In the genomic region with DNA sequence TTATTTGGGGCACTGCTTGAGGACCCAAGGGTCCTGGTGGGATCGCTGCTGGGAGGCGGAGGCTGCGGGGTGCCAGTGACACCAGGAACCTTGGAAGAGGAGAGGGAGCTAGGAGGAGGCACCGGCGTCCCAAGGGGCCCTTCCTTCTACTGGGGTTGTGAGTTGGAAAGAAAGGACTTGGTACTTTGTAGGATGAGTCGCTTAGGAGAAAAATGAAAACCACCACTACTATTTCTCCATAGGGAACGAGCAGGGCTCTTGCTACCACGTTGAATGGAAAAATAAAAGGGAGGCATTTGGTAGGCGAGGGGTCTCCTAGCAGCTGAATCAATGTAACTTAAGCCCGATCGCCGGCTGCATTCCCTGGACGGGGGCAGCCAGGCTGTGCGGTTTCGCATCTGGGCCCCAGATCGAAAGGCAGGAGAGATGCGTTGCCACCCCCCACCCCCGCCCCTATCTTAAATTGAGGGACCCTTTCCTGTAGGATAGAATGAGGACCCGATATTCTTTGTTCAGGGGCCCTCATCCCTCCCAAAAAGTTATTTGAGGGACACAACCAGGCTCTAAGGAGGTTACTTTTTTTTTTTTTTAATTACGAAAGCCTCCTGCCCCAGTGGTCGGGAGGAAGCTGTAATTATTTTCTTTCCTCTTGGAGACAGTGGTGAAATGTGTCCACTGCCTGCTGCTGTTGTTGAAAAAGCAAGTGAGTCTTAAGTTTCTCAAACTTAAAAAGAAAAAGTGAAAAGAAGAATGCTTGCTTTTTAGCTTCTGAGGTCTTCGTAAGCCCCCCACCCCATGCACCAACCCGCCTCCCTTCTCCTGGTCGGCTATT, we compare ENCODE assay signal across 8 cellular contexts. TPM values are rescaled to one million over a fixed set of nuclear protein-coding genes. Genes with fewer than 3 reads are reported as not detected.
DNase-seq lines count a peak whose midpoint lies in the region; ATAC-seq, FAIRE-seq and TF ChIP-seq lines count a peak whose summit lies in the region.

No MANE protein-coding gene starts in this region.

- H3K23ac ChIP-seq in neuronal stem cell (ENCODE audit: low read depth, low read length, poor library complexity), result no peak overlapping the region

- peaks cover 49 to 74% (median 66%) of the 10 kb centered on the region in 3 donors for H3K27me3 Mint-ChIP-seq in CD14-positive monocyte (ENCODE audit: low read depth in 3 of 3)
- peaks cover 56 to 82% of the 10 kb centered on the region in 2 donors for H3K27me3 Mint-ChIP-seq in effector memory CD8-positive, alpha-beta T cell

- peak overlapping the region in 1 of 7 donors; percentile 6 for H3K27ac Mint-ChIP-seq in CD14-positive monocyte
- no peak overlapping the region for H3K27ac Mint-ChIP-seq in effector memory CD8-positive, alpha-beta T cell

- H3K27me3 ChIP-seq in Loucy (ENCODE audit: insufficient read depth, low read length, poor library complexity, severe bottlenecking), result no peaks in the 10 kb centered on the region
- H3K27me3 ChIP-seq in neuronal stem cell (ENCODE audit: control insufficient read depth in 3 of 3, insufficient read depth in 3 of 3, low read depth in 1 of 3, low read length in 3 of 3), result no peaks in the 10 kb centered on the region

- H3K4me3 ChIP-seq in Loucy (ENCODE audit: low read length, poor library complexity, severe bottlenecking) (peak overlapping the region; percentile 100), neuronal stem cell (ENCODE audit: low read length in 2 of 2) (peak overlapping the region; percentile 82 to 92)

- peaks cover 4 to 9% of the 10 kb centered on the region in 2 donors for H3K36me3 Mint-ChIP-seq in CD14-positive monocyte
- H3K36me3 Mint-ChIP-seq in effector memory CD8-positive, alpha-beta T cell (ENCODE audit: insufficient read depth), result no peaks in the 10 kb centered on the region

- H4K91ac ChIP-seq in neuronal stem cell (ENCODE audit: low read depth, low read length, poor library complexity), result no peak overlapping the region

- H3K4me1 ChIP-seq in Loucy (ENCODE audit: insufficient read depth, low read length, poor library complexity, severe bottlenecking) (peaks cover 32% of the 10 kb centered on the region), neuronal stem cell (ENCODE audit: control insufficient read depth in 2 of 2, insufficient read depth in 1 of 2, low read depth in 1 of 2, low read length in 2 of 2) (peaks cover 15 to 16% of the 10 kb centered on the region in 2 donors)

- H3K4me2 ChIP-seq in Loucy (ENCODE audit: low read depth, low read length, poor library complexity, severe bottlenecking) (peak overlapping the region; percentile 97), neuronal stem cell (ENCODE audit: insufficient read depth, low read length, poor library complexity, severe bottlenecking) (peak overlapping the region; percentile 90)

- H2BK12ac ChIP-seq in neuronal stem cell (ENCODE audit: low read length), result no peak overlapping the region

- peak overlapping the region; percentile 75 to 94 for H3K4me3 Mint-ChIP-seq in CD14-positive monocyte
- H3K4me3 Mint-ChIP-seq in effector memory CD8-positive, alpha-beta T cell, result peak overlapping the region; percentile 73 to 74

- H2BK15ac ChIP-seq in neuronal stem cell (ENCODE audit: low read length), result peak overlapping the region; percentile 55

- no peak overlapping the region for H2BK120ac ChIP-seq in neuronal stem cell (ENCODE audit: low read depth, low read length)

- H3K9me3 ChIP-seq in Loucy (ENCODE audit: insufficient read depth, low read depth, low read length), result no peaks in the 10 kb centered on the region
- no peaks in the 10 kb centered on the region for H3K9me3 ChIP-seq in neuronal stem cell (replicated peaks in 1 of 2; ENCODE audit: control insufficient read depth in 2 of 2, insufficient read depth in 1 of 2, low read depth in 1 of 2, low read length in 2 of 2)

- H3K36me3 ChIP-seq in Loucy (ENCODE audit: insufficient read depth, low read length) (peaks cover 8% of the 10 kb centered on the region; the same call in 1 of the 2 replicates), neuronal stem cell (replicated peaks in 1 of 2; ENCODE audit: control insufficient read depth in 2 of 2, insufficient read depth in 2 of 2, low read length in 2 of 2) (peaks cover 4 to 23% of the 10 kb centered on the region in 2 donors)

- 0 out of 2 replicates have a peak, but pooled peaks cover 3% of the 10 kb centered on the region for H3F3A ChIP-seq in Loucy (ENCODE audit: low read depth)

- H2AFZ ChIP-seq in Loucy (ENCODE audit: low read length) (no peak overlapping the region), neuronal stem cell (ENCODE audit: low read length) (no peak overlapping the region)

- H3K9me3 Mint-ChIP-seq in CD14-positive monocyte, result peaks cover 0 to 21% (median 7%) of the 10 kb centered on the region in 7 donors
- H3K9me3 Mint-ChIP-seq in effector memory CD8-positive, alpha-beta T cell, result no peaks in the 10 kb centered on the region

- peaks cover 73% of the 10 kb centered on the region for H3K79me2 ChIP-seq in Loucy (ENCODE audit: insufficient read depth, low read length)

- no peak overlapping the region for H4K8ac ChIP-seq in neuronal stem cell (ENCODE audit: low read depth, low read length)

- H3K9ac ChIP-seq in Loucy (ENCODE audit: low read depth, low read length, poor library complexity, severe bottlenecking) (peak overlapping the region; percentile 97), neuronal stem cell (ENCODE audit: low read depth, low read length, poor library complexity) (peak overlapping the region; percentile 97)

- no peaks in the 10 kb centered on the region for H3K9me2 ChIP-seq in Loucy (replicated peaks; ENCODE audit: low read depth, low read length)

- H3K14ac ChIP-seq in neuronal stem cell (ENCODE audit: low read length), result no peak overlapping the region

- TF ChIP-seq CTCF in CD14-positive monocyte (IDR thresholded peaks at IDR 0.05) (no peak), Loucy (conservative IDR thresholded peaks at IDR 0.05; ENCODE audit: low read length) (no peak)

- DNase-seq in CD14-positive monocyte (ENCODE audit: low spot score) (no peak), neuronal stem cell (ENCODE audit: low spot score) (no peak), SW 1271 (lab: John Stamatoyannopoulos, UW) (no peak), T-helper 9 cell (no peak), GM19239 (ENCODE audit: insufficient read length, low spot score) (no peak)
- DNase-seq in effector memory CD8-positive, alpha-beta T cell, result no peak
- DNase-seq in activated CD4-positive, alpha-beta T cell treated with anti-CD3 and anti-CD28 coated beads, Interleukin-2, amount 50 U/mL, for 4 hours, result no peak

- H2AK5ac ChIP-seq in neuronal stem cell (ENCODE audit: low read depth, low read length), result peak overlapping the region; percentile 85

- peak overlapping the region; percentile 96 for H3K18ac ChIP-seq in neuronal stem cell (ENCODE audit: low read length)

- H3K27ac ChIP-seq in neuronal stem cell (replicated peaks; ENCODE audit: low read length), result peak overlapping the region; percentile 93

- H3K4ac ChIP-seq in neuronal stem cell (ENCODE audit: low read length), result no peak overlapping the region

- FAIRE-seq in GM19239 (lab: Jason Lieb, UNC), result no peak

- H3K79me1 ChIP-seq in neuronal stem cell (ENCODE audit: low read depth, low read length), result peaks cover 8% of the 10 kb centered on the region

- H4K20me1 ChIP-seq in Loucy (ENCODE audit: insufficient read depth, low read length, poor library complexity, severe bottlenecking), result peaks cover 38% of the 10 kb centered on the region

- no peak for ATAC-seq in effector memory CD8-positive, alpha-beta T cell (replicated peaks)

- intact Hi-C loops in CD14-positive monocyte (cut with micrococcal nuclease), result no loop called here

- WGBS in neuronal stem cell (ENCODE audit: extremely low coverage in 2 of 2, insufficient read length in 2 of 2, insufficient replicate concordance in 1 of 2), 2 donors, result no CpG with 5 or more reads among the region's 24 CpGs

- peaks cover 43% of the 10 kb centered on the region for H3K4me1 Mint-ChIP-seq in CD14-positive monocyte
- peaks cover 15 to 18% of the 10 kb centered on the region in 2 donors for H3K4me1 Mint-ChIP-seq in effector memory CD8-positive, alpha-beta T cell (ENCODE audit: low read depth in 2 of 2)

- H2BK5ac ChIP-seq in neuronal stem cell (ENCODE audit: low read length), result peak overlapping the region; percentile 90

RNA-seq across cellular contexts. Expression of a gene that starts 1.3 kb away (rescaled TPM):
- polyA plus RNA-seq in CD14-positive monocyte, result not detected
- polyA plus RNA-seq in neuronal stem cell (2013, experiment 1 of 2), result 479 TPM
- polyA plus RNA-seq in neuronal stem cell (2013, experiment 2 of 2), result 466 TPM
